In genomic region chr2:177174456-177174855, GRCh38 we compare ENCODE assay signal across 27 cellular contexts. TPM values are rescaled to one million over a fixed set of nuclear protein-coding genes. Genes with fewer than 3 reads are reported as not detected.
DNase-seq lines count a peak whose midpoint lies in the region; ATAC-seq and TF ChIP-seq lines count a peak whose summit lies in the region.
"Had no signal": no experiment of that assay in that cellular context is flagged by ENCODE, and none has a peak within 500 bp of the region (broad histone marks: within the 10 kb centered on the region; RNA-seq: fewer than 3 reads in every experiment).

No MANE protein-coding gene starts in this region.

- H3K27me3 ChIP-seq in osteoblast (ENCODE audit: insufficient read depth, low read length), result no peaks in the 10 kb centered on the region
- H3K27me3 ChIP-seq: BLaER1 treated with 17β-estradiol and CSF1 and Interleukin-3, amounts not matched to agents 10 nM and 100 nM; brain microvascular endothelial cell; left lung; SJCRH30; upper lobe of left lung had no signal

- H3K36me3 Mint-ChIP-seq in T-helper 17 cell (ENCODE audit: low read depth), result no peaks in the 10 kb centered on the region

- no peak overlapping the region for H3K4me2 ChIP-seq in osteoblast (ENCODE audit: insufficient read depth, low read length)
- H3K4me2 ChIP-seq: PC-9 had no signal

- H3K4me3 ChIP-seq in fibroblast of villous mesenchyme (ENCODE audit: low read depth, low read length) (no peak overlapping the region), osteoblast (ENCODE audit: insufficient read depth, low read length) (no peak overlapping the region)
- H3K4me3 ChIP-seq: BLaER1 treated with 17β-estradiol and CSF1 and Interleukin-3, amounts not matched to agents 10 nM and 100 nM; left lung; PC-9; prostate gland; SJCRH30; upper lobe of left lung had no signal

- H3K27me3 Mint-ChIP-seq in T-helper 17 cell, result peaks cover 19% of the 10 kb centered on the region
- H3K27me3 Mint-ChIP-seq: activated T-cell treated with anti-CD3 and anti-CD28 coated beads, Interleukin-2, amount 50 U/mL, for 24 hours had no signal

- H3K36me3 ChIP-seq in osteoblast (ENCODE audit: insufficient read depth, low read length), result no peaks in the 10 kb centered on the region
- H3K36me3 ChIP-seq: BLaER1 treated with 17β-estradiol and CSF1 and Interleukin-3, amounts not matched to agents 10 nM and 100 nM; brain microvascular endothelial cell; left lung; prostate gland; SJCRH30; upper lobe of left lung had no signal

- H3K27ac Mint-ChIP-seq in T-helper 17 cell, result peak overlapping the region; percentile 17
- H3K27ac Mint-ChIP-seq: activated T-cell treated with anti-CD3 and anti-CD28 coated beads, Interleukin-2, amount 50 U/mL, for 24 hours had no signal

- H3K27ac ChIP-seq in osteoblast (ENCODE audit: low read depth, low read length), result no peak overlapping the region
- H3K27ac ChIP-seq: brain microvascular endothelial cell, epithelial cell of prostate, left lung, PC-9, prostate gland, SJCRH30, upper lobe of left lung had no signal

- peak overlapping the region; percentile 35 for H2AFZ ChIP-seq in osteoblast (ENCODE audit: low read length)
- H2AFZ ChIP-seq: PC-9 had no signal

- no peaks in the 10 kb centered on the region for H4K20me1 ChIP-seq in osteoblast (ENCODE audit: insufficient read depth, low read length)
- H4K20me1 ChIP-seq: BLaER1 treated with 17β-estradiol and CSF1 and Interleukin-3, amounts not matched to agents 10 nM and 100 nM had no signal

- H3K9me3 ChIP-seq in T-helper 17 cell (ENCODE audit: control insufficient read depth, low read length, poor library complexity, severe bottlenecking), result no peaks in the 10 kb centered on the region
- H3K9me3 ChIP-seq in osteoblast (ENCODE audit: low read depth, low read length), result no peaks in the 10 kb centered on the region
- H3K9me3 ChIP-seq: BLaER1 treated with 17β-estradiol and CSF1 and Interleukin-3, amounts not matched to agents 10 nM and 100 nM; left lung; prostate gland; SJCRH30; upper lobe of left lung had no signal

- TF ChIP-seq CTCF in fibroblast of villous mesenchyme (IDR thresholded peaks at IDR 0.05; ENCODE audit: insufficient read depth, low read depth, low read length) (no peak), osteoblast (IDR thresholded peaks at IDR 0.05; ENCODE audit: extremely low read depth, low read depth, low read length) (no peak), GM10266 (IDR thresholded peaks at IDR 0.05; ENCODE audit: control insufficient read depth, insufficient read depth, low read depth, missing control alignments) (no peak)

- ATAC-seq in T-helper 17 cell (no peak), HG03159 (IDR thresholded peaks at IDR 0.05; ENCODE audit: unreplicated experiment) (no peak)
- ATAC-seq: left lung had no signal

- H3K4me1 ChIP-seq in osteoblast (ENCODE audit: insufficient read depth, low read length), result peaks cover 7% of the 10 kb centered on the region
- H3K4me1 ChIP-seq: prostate gland had no signal

- no peaks in the 10 kb centered on the region for H3K79me2 ChIP-seq in osteoblast (ENCODE audit: insufficient read depth, low read length)

- DNase-seq in GM04504 (ENCODE audit: low read depth) (peak; percentile 20), T-helper 17 cell (no peak), fibroblast of villous mesenchyme (ENCODE audit: low read depth) (peak; percentile 49), osteoblast (ENCODE audit: insufficient read length, low spot score, missing footprints) (no peak), NCI-H82 treated with DMSO at 0.1 percent for 48 hours (lab: John Stamatoyannopoulos, UW; ENCODE audit: unreplicated experiment) (no peak), GM10266 (ENCODE audit: extremely low spot score) (no peak)
- no peak for DNase-seq in activated naive CD4-positive, alpha-beta T cell treated with anti-CD3 and anti-CD28 coated beads, Interleukin-2, amount 50 U/mL, for 16 hours
- DNase-seq: activated CD4-positive, alpha-beta T cell treated with anti-CD3 and anti-CD28 coated beads for 4 hours; activated gamma-delta T cell treated with Interleukin-2 at 50 U/mL for 16 hours; activated T-cell treated with anti-CD3 and anti-CD28 coated beads, Interleukin-2, amount 50 U/mL, for 24 hours; brain microvascular endothelial cell; hypothalamus; KG1; left lung; MV-4-11; NCI-H1694 treated with DMSO at 0.1 percent for 48 hours; NCI-H2171 treated with DMSO at 0.1 percent for 48 hours; NCI-H524; NK-92 treated with Interleukin-12 subunit alpha and Interleukin-12 subunit beta, amount 100 ng/mL, for 24 hours; PC-9; SJCRH30; T-helper 1 cell; upper lobe of left lung had no signal

- no peak overlapping the region for H3K4me3 Mint-ChIP-seq in T-helper 17 cell
- H3K4me3 Mint-ChIP-seq: activated T-cell treated with anti-CD3 and anti-CD28 coated beads, Interleukin-2, amount 50 U/mL, for 24 hours had no signal

- peaks cover 2% of the 10 kb centered on the region for H3K4me1 Mint-ChIP-seq in T-helper 17 cell

RNA-seq across cellular contexts. Expression of gene HNRNPA3, which starts 38.1 kb away (rescaled TPM):
- total RNA-seq in T-helper 17 cell, result 100 to 1,000 TPM; 179 to 183 TPM
- 33.2 and 38.0 TPM in 2 replicates for total RNA-seq in fibroblast of villous mesenchyme
- total RNA-seq in osteoblast, result 19.7 and 21.4 TPM in 2 replicates

Comparison
In these comparisons a context has a peak if more than half of its experiments do, and no peak if none do; other contexts are left out.
1. DNase-seq: peak in GM04504 (single experiment) and fibroblast of villous mesenchyme (single experiment); none in T-helper 17 cell (0 of 3), osteoblast (single experiment), activated naive CD4-positive, alpha-beta T cell treated with anti-CD3 and anti-CD28 coated beads, Interleukin-2, amount 50 U/mL, for 16 hours (single experiment), NCI-H82 treated with DMSO at 0.1 percent for 48 hours (single experiment) and GM10266 (single experiment).